ENCODE assay signal across 1 cellular context in the genomic region with DNA sequence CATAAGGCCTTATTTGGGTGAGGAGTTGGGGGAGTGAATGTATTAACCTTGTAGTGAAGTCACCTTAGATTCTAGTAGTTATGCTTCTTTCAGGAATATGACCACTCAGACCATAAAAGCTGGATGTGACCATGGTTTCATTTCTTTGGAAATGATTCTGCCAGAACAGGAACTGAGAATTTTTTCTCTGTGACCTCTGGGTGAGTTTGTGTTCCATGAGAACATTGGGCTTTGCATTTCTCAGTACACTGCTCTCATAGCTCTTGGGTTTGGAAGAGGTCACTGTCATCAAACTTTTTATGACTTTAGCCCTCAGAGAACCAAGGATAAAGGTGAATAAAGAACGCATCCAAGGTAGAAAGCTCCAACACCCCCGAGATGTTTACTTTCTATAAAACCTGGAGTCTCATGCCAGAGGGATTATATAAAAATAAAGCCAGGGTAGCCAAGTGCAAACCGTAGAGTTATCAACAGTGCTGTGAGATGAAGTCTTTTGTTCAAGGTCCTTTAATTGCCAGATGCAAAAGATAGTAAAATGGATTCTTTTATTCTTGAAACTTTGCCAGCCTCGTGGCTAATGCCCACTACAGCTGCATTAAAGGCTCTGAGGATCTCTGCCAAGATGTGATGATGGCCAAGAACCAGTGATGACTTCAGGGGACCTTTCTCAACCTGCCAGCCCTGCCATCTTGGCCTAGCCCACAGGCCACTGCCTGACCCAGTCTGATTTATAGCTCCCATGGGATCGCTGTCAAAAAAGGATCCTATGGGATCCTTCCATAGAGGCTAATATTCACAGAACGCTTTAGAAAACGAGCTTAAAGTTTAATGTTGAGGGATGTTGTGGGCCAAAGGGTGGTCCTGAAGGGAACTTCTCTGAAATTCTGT.
TF ChIP-seq lines count a peak whose summit lies in the region.

No MANE protein-coding gene starts in this region.

TF ChIP-seq in HCT116, 20 proteins besides CTCF, POLR2A, EP300 and RAD21 (continued from another document):
- TF ChIP-seq, protein P1, sequence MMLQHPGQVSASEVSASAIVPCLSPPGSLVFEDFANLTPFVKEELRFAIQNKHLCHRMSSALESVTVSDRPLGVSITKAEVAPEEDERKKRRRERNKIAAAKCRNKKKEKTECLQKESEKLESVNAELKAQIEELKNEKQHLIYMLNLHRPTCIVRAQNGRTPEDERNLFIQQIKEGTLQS (IDR thresholded peaks at IDR 0.05): no peak
- TF ChIP-seq, protein P2, sequence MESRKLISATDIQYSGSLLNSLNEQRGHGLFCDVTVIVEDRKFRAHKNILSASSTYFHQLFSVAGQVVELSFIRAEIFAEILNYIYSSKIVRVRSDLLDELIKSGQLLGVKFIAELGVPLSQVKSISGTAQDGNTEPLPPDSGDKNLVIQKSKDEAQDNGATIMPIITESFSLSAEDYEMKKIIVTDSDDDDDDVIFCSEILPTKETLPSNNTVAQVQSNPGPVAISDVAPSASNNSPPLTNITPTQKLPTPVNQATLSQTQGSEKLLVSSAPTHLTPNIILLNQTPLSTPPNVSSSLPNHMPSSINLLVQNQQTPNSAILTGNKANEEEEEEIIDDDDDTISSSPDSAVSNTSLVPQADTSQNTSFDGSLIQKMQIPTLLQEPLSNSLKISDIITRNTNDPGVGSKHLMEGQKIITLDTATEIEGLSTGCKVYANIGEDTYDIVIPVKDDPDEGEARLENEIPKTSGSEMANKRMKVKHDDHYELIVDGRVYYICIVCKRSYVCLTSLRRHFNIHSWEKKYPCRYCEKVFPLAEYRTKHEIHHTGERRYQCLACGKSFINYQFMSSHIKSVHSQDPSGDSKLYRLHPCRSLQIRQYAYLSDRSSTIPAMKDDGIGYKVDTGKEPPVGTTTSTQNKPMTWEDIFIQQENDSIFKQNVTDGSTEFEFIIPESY (IDR thresholded peaks at IDR 0.05; ENCODE audit: extremely low read depth, insufficient replicate concordance, low read length): no peak
- TF ChIP-seq CEBPB (IDR thresholded peaks at IDR 0.05; ENCODE audit: low read depth) (no peak), EZH2phosphoT487 (IDR thresholded peaks at IDR 0.05; ENCODE audit: borderline replicate concordance) (no peak), CBX3 (IDR thresholded peaks at IDR 0.05; ENCODE audit: low read depth) (no peak), YY1 (IDR thresholded peaks at IDR 0.05; ENCODE audit: extremely low read depth, insufficient replicate concordance, low read depth, low read length) (no peak), ZNF274 (IDR thresholded peaks at IDR 0.05; ENCODE audit: low read depth, low read length) (no peak), ELF1 (IDR thresholded peaks at IDR 0.05; ENCODE audit: borderline replicate concordance, low read depth) (no peak)
